Comparison of ENCODE assay signal across 1 cellular context in the genomic region with DNA sequence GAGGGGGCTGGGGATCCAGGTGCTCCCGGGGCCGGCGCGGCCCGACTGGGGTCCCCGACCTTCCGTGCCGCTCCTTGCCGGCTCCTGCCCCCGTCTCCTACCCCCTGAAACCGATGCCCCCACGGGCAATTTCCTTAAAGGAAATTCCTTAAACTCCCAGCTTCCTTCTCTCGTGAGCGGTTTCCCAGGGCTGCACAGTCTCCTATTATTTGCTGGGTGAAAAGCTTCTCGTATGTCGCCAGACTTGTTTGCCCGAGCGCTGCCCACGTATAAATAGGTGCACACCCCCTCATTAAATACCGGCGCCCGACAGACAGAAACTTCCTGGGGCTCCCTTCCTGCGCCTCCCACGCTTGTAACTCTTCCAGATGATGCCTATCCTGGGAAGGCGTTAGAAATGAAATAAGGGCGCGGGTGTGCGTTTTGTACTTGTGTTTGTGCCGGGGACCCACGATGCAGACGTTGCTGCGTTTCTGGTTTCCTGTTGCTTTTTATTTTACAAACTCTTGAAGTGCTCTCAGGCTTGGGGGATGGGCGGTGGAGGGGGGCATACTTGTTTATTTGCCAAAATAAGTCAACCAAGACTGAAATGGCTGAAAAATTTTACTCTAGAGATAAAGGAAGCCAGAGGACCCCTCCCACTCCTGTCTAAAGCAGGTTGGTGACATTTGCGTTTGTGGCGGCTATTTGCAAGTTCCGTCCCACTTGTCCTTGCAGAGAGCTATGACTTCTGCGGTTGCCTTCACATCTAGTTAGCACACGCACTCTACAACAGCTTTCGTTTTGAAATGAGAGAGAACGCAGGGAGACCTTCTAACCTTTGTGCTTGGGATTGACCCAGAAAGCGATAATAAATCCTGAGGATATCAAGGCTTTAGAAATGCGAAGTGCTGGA.
TF ChIP-seq lines count a peak whose summit lies in the region.

No MANE protein-coding gene starts in this region.

TF ChIP-seq in HEK293, 187 proteins besides CTCF, POLR2A, EP300 and RAD21 (continued from another document):
- TF ChIP-seq ZNF341 (tag by site-specific recombination; IDR thresholded peaks at IDR 0.05; ENCODE audit: low read depth), result no peak
- no peak for TF ChIP-seq ZNF362 (tag by site-specific recombination; IDR thresholded peaks at IDR 0.05)
- TF ChIP-seq PRDM1 (tag by site-specific recombination; IDR thresholded peaks at IDR 0.05), result no peak
- no peak for TF ChIP-seq TCF7L2 (IDR thresholded peaks at IDR 0.05; ENCODE audit: borderline replicate concordance, low read depth, low read length)
- TF ChIP-seq, protein P1, sequence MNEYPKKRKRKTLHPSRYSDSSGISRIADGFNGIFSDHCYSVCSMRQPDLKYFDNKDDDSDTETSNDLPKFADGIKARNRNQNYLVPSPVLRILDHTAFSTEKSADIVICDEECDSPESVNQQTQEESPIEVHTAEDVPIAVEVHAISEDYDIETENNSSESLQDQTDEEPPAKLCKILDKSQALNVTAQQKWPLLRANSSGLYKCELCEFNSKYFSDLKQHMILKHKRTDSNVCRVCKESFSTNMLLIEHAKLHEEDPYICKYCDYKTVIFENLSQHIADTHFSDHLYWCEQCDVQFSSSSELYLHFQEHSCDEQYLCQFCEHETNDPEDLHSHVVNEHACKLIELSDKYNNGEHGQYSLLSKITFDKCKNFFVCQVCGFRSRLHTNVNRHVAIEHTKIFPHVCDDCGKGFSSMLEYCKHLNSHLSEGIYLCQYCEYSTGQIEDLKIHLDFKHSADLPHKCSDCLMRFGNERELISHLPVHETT (tag by site-specific recombination; IDR thresholded peaks at IDR 0.05), result no peak
- TF ChIP-seq, protein P2, sequence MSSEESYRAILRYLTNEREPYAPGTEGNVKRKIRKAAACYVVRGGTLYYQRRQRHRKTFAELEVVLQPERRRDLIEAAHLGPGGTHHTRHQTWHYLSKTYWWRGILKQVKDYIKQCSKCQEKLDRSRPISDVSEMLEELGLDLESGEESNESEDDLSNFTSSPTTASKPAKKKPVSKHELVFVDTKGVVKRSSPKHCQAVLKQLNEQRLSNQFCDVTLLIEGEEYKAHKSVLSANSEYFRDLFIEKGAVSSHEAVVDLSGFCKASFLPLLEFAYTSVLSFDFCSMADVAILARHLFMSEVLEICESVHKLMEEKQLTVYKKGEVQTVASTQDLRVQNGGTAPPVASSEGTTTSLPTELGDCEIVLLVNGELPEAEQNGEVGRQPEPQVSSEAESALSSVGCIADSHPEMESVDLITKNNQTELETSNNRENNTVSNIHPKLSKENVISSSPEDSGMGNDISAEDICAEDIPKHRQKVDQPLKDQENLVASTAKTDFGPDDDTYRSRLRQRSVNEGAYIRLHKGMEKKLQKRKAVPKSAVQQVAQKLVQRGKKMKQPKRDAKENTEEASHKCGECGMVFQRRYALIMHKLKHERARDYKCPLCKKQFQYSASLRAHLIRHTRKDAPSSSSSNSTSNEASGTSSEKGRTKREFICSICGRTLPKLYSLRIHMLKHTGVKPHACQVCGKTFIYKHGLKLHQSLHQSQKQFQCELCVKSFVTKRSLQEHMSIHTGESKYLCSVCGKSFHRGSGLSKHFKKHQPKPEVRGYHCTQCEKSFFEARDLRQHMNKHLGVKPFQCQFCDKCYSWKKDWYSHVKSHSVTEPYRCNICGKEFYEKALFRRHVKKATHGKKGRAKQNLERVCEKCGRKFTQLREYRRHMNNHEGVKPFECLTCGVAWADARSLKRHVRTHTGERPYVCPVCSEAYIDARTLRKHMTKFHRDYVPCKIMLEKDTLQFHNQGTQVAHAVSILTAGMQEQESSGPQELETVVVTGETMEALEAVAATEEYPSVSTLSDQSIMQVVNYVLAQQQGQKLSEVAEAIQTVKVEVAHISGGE (tag by site-specific recombination; conservative IDR thresholded peaks at IDR 0.05; ENCODE audit: low read depth), result 0 out of 2 replicates have a peak, but pooled peaks have one; percentile 33
- peak; percentile 41; the same call in 1 of the 2 replicates for TF ChIP-seq ZNF449 (tag by site-specific recombination; IDR thresholded peaks at IDR 0.05)
- TF ChIP-seq, protein P3, sequence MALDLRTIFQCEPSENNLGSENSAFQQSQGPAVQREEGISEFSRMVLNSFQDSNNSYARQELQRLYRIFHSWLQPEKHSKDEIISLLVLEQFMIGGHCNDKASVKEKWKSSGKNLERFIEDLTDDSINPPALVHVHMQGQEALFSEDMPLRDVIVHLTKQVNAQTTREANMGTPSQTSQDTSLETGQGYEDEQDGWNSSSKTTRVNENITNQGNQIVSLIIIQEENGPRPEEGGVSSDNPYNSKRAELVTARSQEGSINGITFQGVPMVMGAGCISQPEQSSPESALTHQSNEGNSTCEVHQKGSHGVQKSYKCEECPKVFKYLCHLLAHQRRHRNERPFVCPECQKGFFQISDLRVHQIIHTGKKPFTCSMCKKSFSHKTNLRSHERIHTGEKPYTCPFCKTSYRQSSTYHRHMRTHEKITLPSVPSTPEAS (tag by site-specific recombination; IDR thresholded peaks at IDR 0.05), result no peak
- no peak for TF ChIP-seq ZNF19 (tag by site-specific recombination; IDR thresholded peaks at IDR 0.05; ENCODE audit: low read depth)
- 0 out of 2 replicates have a peak, but pooled peaks have one; percentile 25 for TF ChIP-seq ZNF629 (tag by site-specific recombination; IDR thresholded peaks at IDR 0.05)
- TF ChIP-seq ZXDB (tag by site-specific recombination; IDR thresholded peaks at IDR 0.05), result 0 out of 2 replicates have a peak, but pooled peaks have one; percentile 27
- TF ChIP-seq, protein P4, sequence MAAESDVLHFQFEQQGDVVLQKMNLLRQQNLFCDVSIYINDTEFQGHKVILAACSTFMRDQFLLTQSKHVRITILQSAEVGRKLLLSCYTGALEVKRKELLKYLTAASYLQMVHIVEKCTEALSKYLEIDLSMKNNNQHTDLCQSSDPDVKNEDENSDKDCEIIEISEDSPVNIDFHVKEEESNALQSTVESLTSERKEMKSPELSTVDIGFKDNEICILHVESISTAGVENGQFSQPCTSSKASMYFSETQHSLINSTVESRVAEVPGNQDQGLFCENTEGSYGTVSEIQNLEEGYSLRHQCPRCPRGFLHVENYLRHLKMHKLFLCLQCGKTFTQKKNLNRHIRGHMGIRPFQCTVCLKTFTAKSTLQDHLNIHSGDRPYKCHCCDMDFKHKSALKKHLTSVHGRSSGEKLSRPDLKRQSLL (tag by site-specific recombination; IDR thresholded peaks at IDR 0.05), result no peak
- no peak for TF ChIP-seq ZBTB10 (tag by site-specific recombination; IDR thresholded peaks at IDR 0.05)
- TF ChIP-seq, protein P5, sequence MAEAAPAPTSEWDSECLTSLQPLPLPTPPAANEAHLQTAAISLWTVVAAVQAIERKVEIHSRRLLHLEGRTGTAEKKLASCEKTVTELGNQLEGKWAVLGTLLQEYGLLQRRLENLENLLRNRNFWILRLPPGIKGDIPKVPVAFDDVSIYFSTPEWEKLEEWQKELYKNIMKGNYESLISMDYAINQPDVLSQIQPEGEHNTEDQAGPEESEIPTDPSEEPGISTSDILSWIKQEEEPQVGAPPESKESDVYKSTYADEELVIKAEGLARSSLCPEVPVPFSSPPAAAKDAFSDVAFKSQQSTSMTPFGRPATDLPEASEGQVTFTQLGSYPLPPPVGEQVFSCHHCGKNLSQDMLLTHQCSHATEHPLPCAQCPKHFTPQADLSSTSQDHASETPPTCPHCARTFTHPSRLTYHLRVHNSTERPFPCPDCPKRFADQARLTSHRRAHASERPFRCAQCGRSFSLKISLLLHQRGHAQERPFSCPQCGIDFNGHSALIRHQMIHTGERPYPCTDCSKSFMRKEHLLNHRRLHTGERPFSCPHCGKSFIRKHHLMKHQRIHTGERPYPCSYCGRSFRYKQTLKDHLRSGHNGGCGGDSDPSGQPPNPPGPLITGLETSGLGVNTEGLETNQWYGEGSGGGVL (tag by site-specific recombination; IDR thresholded peaks at IDR 0.05), result no peak
- no peak for TF ChIP-seq ZNF664 (tag by site-specific recombination; IDR thresholded peaks at IDR 0.05)
- TF ChIP-seq, protein P6, sequence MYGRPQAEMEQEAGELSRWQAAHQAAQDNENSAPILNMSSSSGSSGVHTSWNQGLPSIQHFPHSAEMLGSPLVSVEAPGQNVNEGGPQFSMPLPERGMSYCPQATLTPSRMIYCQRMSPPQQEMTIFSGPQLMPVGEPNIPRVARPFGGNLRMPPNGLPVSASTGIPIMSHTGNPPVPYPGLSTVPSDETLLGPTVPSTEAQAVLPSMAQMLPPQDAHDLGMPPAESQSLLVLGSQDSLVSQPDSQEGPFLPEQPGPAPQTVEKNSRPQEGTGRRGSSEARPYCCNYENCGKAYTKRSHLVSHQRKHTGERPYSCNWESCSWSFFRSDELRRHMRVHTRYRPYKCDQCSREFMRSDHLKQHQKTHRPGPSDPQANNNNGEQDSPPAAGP (tag by site-specific recombination; IDR thresholded peaks at IDR 0.05), result 0 out of 2 replicates have a peak, but pooled peaks have one; percentile 55
- TF ChIP-seq ZNF747 (tag by site-specific recombination; IDR thresholded peaks at IDR 0.05), result no peak
- TF ChIP-seq KLF9 (tag by site-specific recombination; IDR thresholded peaks at IDR 0.05; ENCODE audit: low read depth), result peak; percentile 80
